In the genomic region with DNA sequence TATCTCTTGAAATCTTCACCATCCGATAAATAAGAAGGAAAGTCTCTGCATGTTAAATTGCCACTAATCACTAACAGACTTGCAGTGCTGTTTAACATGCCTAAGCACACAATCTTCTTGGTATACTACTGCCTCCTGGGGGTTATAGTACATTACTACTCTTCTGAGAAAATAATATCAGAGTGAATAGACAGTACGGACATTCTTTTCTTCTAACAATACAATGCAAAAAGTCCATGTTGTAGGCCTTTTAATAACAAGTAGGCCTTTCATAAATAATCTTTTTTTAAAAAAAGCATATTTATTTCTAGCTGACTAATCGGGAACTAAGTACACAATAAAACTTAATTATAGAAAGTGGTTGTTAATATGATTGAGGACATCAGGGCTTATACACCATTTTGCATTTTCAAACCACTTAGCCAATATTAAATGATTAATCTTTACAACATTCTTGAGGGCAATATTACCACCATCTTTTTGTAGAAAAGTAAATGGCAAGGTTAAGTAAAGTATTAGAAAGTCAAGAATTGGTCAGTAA, we compare ENCODE assay signal across 1 cellular context.
TF ChIP-seq lines count a peak whose summit lies in the region.

No MANE protein-coding gene starts in this region.

TF ChIP-seq in GM23338, 12 proteins besides CTCF, POLR2A, EP300 and RAD21 (continued from another document):
- TF ChIP-seq ZNF462 (CRISPR knock-in tag; IDR thresholded peaks at IDR 0.05), result no peak
- TF ChIP-seq CREB1 (CRISPR knock-in tag; IDR thresholded peaks at IDR 0.05; ENCODE audit: low read depth), result no peak
- no peak for TF ChIP-seq POLR2AphosphoS5 (IDR thresholded peaks at IDR 0.05; ENCODE audit: low read depth)
- TF ChIP-seq NANOG (IDR thresholded peaks at IDR 0.05; ENCODE audit: borderline replicate concordance), result no peak
- TF ChIP-seq ZNF331 (CRISPR knock-in tag; IDR thresholded peaks at IDR 0.05; ENCODE audit: low read depth), result no peak
- TF ChIP-seq ETS1 (IDR thresholded peaks at IDR 0.05), result no peak
- TF ChIP-seq ZNF114 (CRISPR knock-in tag; IDR thresholded peaks at IDR 0.05), result no peak
- TF ChIP-seq EZH2phosphoT487 (IDR thresholded peaks at IDR 0.05; ENCODE audit: unreplicated experiment), result no peak
- TF ChIP-seq STAT1 (IDR thresholded peaks at IDR 0.05; ENCODE audit: unreplicated experiment), result no peak
- TF ChIP-seq JUNB (IDR thresholded peaks at IDR 0.05; ENCODE audit: unreplicated experiment), result no peak
- TF ChIP-seq EZH2 (IDR thresholded peaks at IDR 0.05; ENCODE audit: low read depth, unreplicated experiment), result no peak
